In genomic region chr7:142452791-142453190, GRCh38 we compare ENCODE assay signal across 20 cellular contexts.
"Had no signal": no experiment of that assay in that cellular context is flagged by ENCODE, and none has a peak within 500 bp of the region (broad histone marks: within the 10 kb centered on the region; RNA-seq: fewer than 3 reads in every experiment).

No MANE protein-coding gene starts in this region.

- H3K27ac ChIP-seq: SJSA1, SK-N-MC had no signal

- H3K27me3 ChIP-seq: MG63, SJSA1 had no signal

- H3K4me1 ChIP-seq: SJSA1 had no signal

- DNase-seq: KBM-7, MG63, NCI-H1092, NCI-H1105 treated with DMSO at 0.1 percent for 48 hours, NCI-H1417 treated with DMSO at 0.1 percent for 48 hours, NCI-H146, NCI-H1694 treated with DMSO at 0.1 percent for 48 hours, NCI-H1930, NCI-H2081, NCI-H2107, NCI-H2227 treated with DMSO at 0.1 percent for 48 hours, NCI-H510A, NCI-H524 treated with DMSO at 0.1 percent for 48 hours, NCI-H69, NCI-H774, Right ventricle myocardium superior, RPMI8226, SIG-M5 had no signal

- H3K36me3 ChIP-seq: MG63, SJSA1 had no signal

- H3K4me3 ChIP-seq: MG63, SJSA1, SK-N-MC had no signal

- H3K9me3 ChIP-seq: MG63, SJSA1 had no signal
